Comparison of ENCODE assay signal across 1 cellular context in genomic region chr7:102883098-102883860, GRCh38.
TF ChIP-seq lines count a peak whose summit lies in the region.

No MANE protein-coding gene starts in this region.

TF ChIP-seq in HCT116, 20 proteins besides CTCF, POLR2A, EP300 and RAD21 (continued from another document):
- TF ChIP-seq ATF3 (IDR thresholded peaks at IDR 0.05) (no peak), CEBPB (IDR thresholded peaks at IDR 0.05; ENCODE audit: low read depth) (peak; percentile 64), ZFX (IDR thresholded peaks at IDR 0.05) (no peak), ELF1 (IDR thresholded peaks at IDR 0.05; ENCODE audit: borderline replicate concordance, low read depth) (no peak), SIN3A (IDR thresholded peaks at IDR 0.05; ENCODE audit: low read depth) (no peak), POLR2AphosphoS5 (IDR thresholded peaks at IDR 0.05; ENCODE audit: low read depth, low read length) (no peak)
TF ChIP-seq in HCT116: peak in this region for 3.
